Comparison of ENCODE assay signal across 8 cellular contexts in genomic region chr19:18251587-18252369, GRCh38. TPM values are rescaled to one million over a fixed set of nuclear protein-coding genes. Genes with fewer than 3 reads are reported as not detected.
DNase-seq lines count a peak whose midpoint lies in the region; ATAC-seq and TF ChIP-seq lines count a peak whose summit lies in the region.

No MANE protein-coding gene starts in this region.

- H3K27me3 ChIP-seq in H9 (ENCODE audit: insufficient read depth, low read length), result no peaks in the 10 kb centered on the region
- H3K27me3 ChIP-seq in effector memory CD4-positive, alpha-beta T cell (replicated peaks; ENCODE audit: control insufficient read depth, insufficient read depth, low read length, poor library complexity, severe bottlenecking), result no peaks in the 10 kb centered on the region

- no CpG with 5 or more reads among the region's 23 CpGs for WGBS in H9 (ENCODE audit: extremely low coverage, insufficient read length, low lambda C conversion rate)

- H4K5ac ChIP-seq in H9 (ENCODE audit: insufficient read length, low read depth, low read length), result no peak overlapping the region

- no peak overlapping the region for H2BK120ac ChIP-seq in H9 (ENCODE audit: low read depth, low read length, poor library complexity, severe bottlenecking)

- no peak overlapping the region for H2AK5ac ChIP-seq in H9 (ENCODE audit: insufficient read length, low read length)

- peaks cover 19% of the 10 kb centered on the region for H3K27me3 Mint-ChIP-seq in H9 (ENCODE audit: low read depth)
- peaks cover 14% of the 10 kb centered on the region for H3K27me3 Mint-ChIP-seq in activated CD4-positive, alpha-beta memory T cell treated with anti-CD3 and anti-CD28 coated beads for 36 hours
- peaks cover 30% of the 10 kb centered on the region for H3K27me3 Mint-ChIP-seq in mesothelial cell of epicardium (ENCODE audit: low read depth)

- H3K23me2 ChIP-seq in H9 (ENCODE audit: insufficient read length, low read depth, low read length, poor library complexity, severe bottlenecking), result peaks cover 4% of the 10 kb centered on the region

- no peak overlapping the region for H3K27ac ChIP-seq in H9 (ENCODE audit: insufficient read length, low read depth, low read length)
- H3K27ac ChIP-seq in effector memory CD4-positive, alpha-beta T cell (ENCODE audit: insufficient read depth, low read length, poor library complexity, severe bottlenecking), result no peak overlapping the region

- no peak overlapping the region for H3T11ph ChIP-seq in H9 (ENCODE audit: low read length)

- no peak for ATAC-seq in HG03521 (IDR thresholded peaks at IDR 0.05; ENCODE audit: unreplicated experiment)

- H4K8ac ChIP-seq in H9 (replicated peaks; ENCODE audit: insufficient read length, low read depth, low read length), result no peak overlapping the region

- H3K9ac ChIP-seq in H9 (ENCODE audit: extremely low read depth, insufficient read length, low read length), result no peak overlapping the region

- peak; percentile 84 for DNase-seq in AG20443 (ENCODE audit: low spot score)
- DNase-seq in H9, result peak; percentile 87
- DNase-seq in NCI-H748 treated with DMSO at 0.1 percent for 48 hours (lab: John Stamatoyannopoulos, UW), result peak; percentile 36
- peak; percentile 88 for DNase-seq in activated CD4-positive, alpha-beta memory T cell treated with anti-CD3 and anti-CD28 coated beads for 36 hours
- DNase-seq in effector memory CD4-positive, alpha-beta T cell, result peak; percentile 58 to 65 (median 65)
- peak in 1 of 2 experiments; percentile 89 for DNase-seq in mesothelial cell of epicardium (ENCODE audit: low spot score in 2 of 2, unreplicated experiment in 2 of 2)
- DNase-seq in stimulated activated CD8-positive, alpha-beta memory T cell treated with anti-CD3 and anti-CD28 coated beads, Interleukin-4, amount 100 ng/mL, for 1 hour (ENCODE audit: low read depth in 2 of 2, low spot score in 1 of 2), result peak; percentile 73

- CTCF ChIA-PET in activated CD4-positive, alpha-beta memory T cell treated with anti-CD3 and anti-CD28 coated beads for 36 hours (lab: Charles Lee), result interaction anchor here (0.5 to 7.3 kb wide), 42 partner anchors 9 to 769 kb away, joined by 3 to 170 read pairs (median 4); partner anchors contain the start of genes IL12RB1, MAST3, MPV17L2 and PDE4C

- H2BK12ac ChIP-seq in H9 (ENCODE audit: insufficient read length, low read depth, low read length), result no peak overlapping the region

- H3K4me3 ChIP-seq in effector memory CD4-positive, alpha-beta T cell (ENCODE audit: insufficient read depth, low read depth, low read length, poor library complexity, severe bottlenecking), result no peak overlapping the region

- no peak overlapping the region for H2BK5ac ChIP-seq in H9 (ENCODE audit: insufficient read length, low read length)

- H3K4me1 ChIP-seq in H9 (ENCODE audit: insufficient read depth, low read length), result no peaks in the 10 kb centered on the region
- no peaks in the 10 kb centered on the region for H3K4me1 ChIP-seq in effector memory CD4-positive, alpha-beta T cell (ENCODE audit: control insufficient read depth, insufficient read depth, low read length, poor library complexity, severe bottlenecking)

- POLR2A ChIA-PET in activated CD4-positive, alpha-beta memory T cell treated with anti-CD3 and anti-CD28 coated beads for 36 hours (lab: Charles Lee), result no interaction called here

- H3K56ac ChIP-seq in H9 (ENCODE audit: insufficient read length, low read depth, low read length), result no peak overlapping the region

- H3K4me1 Mint-ChIP-seq in H9 (peaks cover 18 to 30% of the 10 kb centered on the region in 2 experiments), mesothelial cell of epicardium (peaks cover 1% of the 10 kb centered on the region)
- peaks cover 4% of the 10 kb centered on the region for H3K4me1 Mint-ChIP-seq in activated CD4-positive, alpha-beta memory T cell treated with anti-CD3 and anti-CD28 coated beads for 36 hours (ENCODE audit: low read depth)

- no peaks in the 10 kb centered on the region for H3K9me3 ChIP-seq in H9 (ENCODE audit: control insufficient read depth, low read depth, low read length)
- no peaks in the 10 kb centered on the region for H3K9me3 ChIP-seq in effector memory CD4-positive, alpha-beta T cell (ENCODE audit: control insufficient read depth, low read length)

- no peak overlapping the region for H2BK20ac ChIP-seq in H9 (ENCODE audit: low read depth, low read length, poor library complexity, severe bottlenecking)

- no peak overlapping the region for H3K4ac ChIP-seq in H9 (ENCODE audit: low read depth, low read length)

- H3K4me3 Mint-ChIP-seq in H9 (peak overlapping the region in 1 of 2 experiments; percentile 49; a peak in 1 of 5 replicates), mesothelial cell of epicardium (no peak overlapping the region)
- no peak overlapping the region for H3K4me3 Mint-ChIP-seq in activated CD4-positive, alpha-beta memory T cell treated with anti-CD3 and anti-CD28 coated beads for 36 hours

- H3K27ac Mint-ChIP-seq in H9 (no peak overlapping the region; a peak in 1 of 7 replicates), mesothelial cell of epicardium (no peak overlapping the region)
- peak overlapping the region; percentile 6 for H3K27ac Mint-ChIP-seq in activated CD4-positive, alpha-beta memory T cell treated with anti-CD3 and anti-CD28 coated beads for 36 hours

- no peak overlapping the region for H2BK15ac ChIP-seq in H9 (ENCODE audit: low read depth, low read length)

- H2AFZ ChIP-seq in H9 (ENCODE audit: low read length), result no peak overlapping the region

- no peaks in the 10 kb centered on the region for H3K79me2 ChIP-seq in H9 (ENCODE audit: insufficient read depth, low read length)

- no peak overlapping the region for H4K91ac ChIP-seq in H9 (ENCODE audit: insufficient read length, low read depth, low read length)

- H4K20me1 ChIP-seq in H9 (ENCODE audit: control insufficient read depth, insufficient read depth, insufficient read length), result peaks cover 3% of the 10 kb centered on the region

- H3K36me3 Mint-ChIP-seq in H9 (ENCODE audit: insufficient read depth in 1 of 3, low read depth in 3 of 3), result no peaks in the 10 kb centered on the region
- H3K36me3 Mint-ChIP-seq in activated CD4-positive, alpha-beta memory T cell treated with anti-CD3 and anti-CD28 coated beads for 36 hours, result no peaks in the 10 kb centered on the region
- peaks cover 1% of the 10 kb centered on the region for H3K36me3 Mint-ChIP-seq in mesothelial cell of epicardium

- TF ChIP-seq CTCF in H9 (conservative IDR thresholded peaks at IDR 0.05) (peak; percentile 93), mesothelial cell of epicardium (IDR thresholded peaks at IDR 0.05; ENCODE audit: unreplicated experiment) (peak; percentile 97)

- no peaks in the 10 kb centered on the region for H3K36me3 ChIP-seq in effector memory CD4-positive, alpha-beta T cell (ENCODE audit: control insufficient read depth, insufficient read depth, low read length)

- intact Hi-C loops in activated CD4-positive, alpha-beta memory T cell treated with anti-CD3 and anti-CD28 coated beads for 36 hours (cut with micrococcal nuclease), result loop anchor here (1.0 kb wide), 3 partner anchors 43 to 138 kb away; partner anchors contain the start of gene RAB3A

- H3K79me1 ChIP-seq in H9 (ENCODE audit: insufficient read depth, low read depth, low read length, poor library complexity, severe bottlenecking), result no peaks in the 10 kb centered on the region

- H3K14ac ChIP-seq in H9 (ENCODE audit: insufficient read depth, low read length), result no peak overlapping the region

- H3K23ac ChIP-seq in H9 (ENCODE audit: insufficient read length, low read depth, low read length), result no peak overlapping the region

- H3K18ac ChIP-seq in H9 (ENCODE audit: insufficient read length, low read depth, low read length), result no peak overlapping the region

- H3K9me3 Mint-ChIP-seq in H9, result no peaks in the 10 kb centered on the region
- H3K9me3 Mint-ChIP-seq in activated CD4-positive, alpha-beta memory T cell treated with anti-CD3 and anti-CD28 coated beads for 36 hours, result no peaks in the 10 kb centered on the region
- no peaks in the 10 kb centered on the region for H3K9me3 Mint-ChIP-seq in mesothelial cell of epicardium

- H3K4me2 ChIP-seq in H9 (ENCODE audit: insufficient read depth, insufficient read length, low read length), result no peak overlapping the region

RNA-seq across cellular contexts. Expression of gene IQCN, which starts 22.5 kb away (rescaled TPM):
- total RNA-seq in H9 (2021) (0.39 and 0.48 TPM in 2 replicates), mesothelial cell of epicardium (14.8 to 17.1 TPM (median 16.8 TPM) in 3 replicates)
- under 1 TPM; 0.36 to 0.39 TPM for total RNA-seq in activated CD4-positive, alpha-beta memory T cell treated with anti-CD3 and anti-CD28 coated beads for 36 hours

RNA-seq across cellular contexts. Expression of gene PDE4C, which starts 25.5 kb away (rescaled TPM):
- total RNA-seq in H9 (2021) (1.4 and 1.8 TPM in 2 replicates), mesothelial cell of epicardium (0.70 to 1.4 TPM (median 0.93 TPM) in 3 replicates)
- not detected for total RNA-seq in activated CD4-positive, alpha-beta memory T cell treated with anti-CD3 and anti-CD28 coated beads for 36 hours

RNA-seq across cellular contexts. Expression of gene JUND, which starts 29.6 kb away (rescaled TPM):
- total RNA-seq in H9 (2021) (103 and 109 TPM in 2 replicates), mesothelial cell of epicardium (274 to 284 TPM (median 276 TPM) in 3 replicates)
- total RNA-seq in activated CD4-positive, alpha-beta memory T cell treated with anti-CD3 and anti-CD28 coated beads for 36 hours, result 100 to 1,000 TPM; 232 to 236 TPM

RNA-seq across cellular contexts. Expression of gene RAB3A, which starts 47.9 kb away (rescaled TPM):
- total RNA-seq in H9 (2021), result 6.8 and 8.5 TPM in 2 replicates
- total RNA-seq in activated CD4-positive, alpha-beta memory T cell treated with anti-CD3 and anti-CD28 coated beads for 36 hours, result 1 to 10 TPM; 3.9 to 4.3 TPM
- 5.9 to 6.7 TPM (median 6.4 TPM) in 3 replicates for total RNA-seq in mesothelial cell of epicardium

RNA-seq across cellular contexts. Expression of gene MPV17L2, which starts 58.8 kb away (rescaled TPM):
- total RNA-seq in H9 (2021) (22.4 and 26.4 TPM in 2 replicates), mesothelial cell of epicardium (7.7 to 9.5 TPM (median 8.2 TPM) in 3 replicates)
- 1 to 10 TPM; 6.4 to 7.3 TPM for total RNA-seq in activated CD4-positive, alpha-beta memory T cell treated with anti-CD3 and anti-CD28 coated beads for 36 hours

Comparison
In these comparisons a context has a peak if more than half of its experiments do, and no peak if none do; other contexts are left out.
1. RNA of gene IQCN, which starts 22.5 kb away (total RNA-seq): 14.8 to 17.1 TPM in mesothelial cell of epicardium; 0.39 to 0.48 TPM in H9 and 0.36 to 0.39 TPM in activated CD4-positive, alpha-beta memory T cell treated with anti-CD3 and anti-CD28 coated beads for 36 hours; every median in the first group is over 10 times any median in the second.